8 cellular contexts compared by ENCODE assay signal in genomic region chr6:37048851-37049734, GRCh38. TPM values are rescaled to one million over a fixed set of nuclear protein-coding genes. Genes with fewer than 3 reads are reported as not detected.
DNase-seq lines count a peak whose midpoint lies in the region; ATAC-seq and TF ChIP-seq lines count a peak whose summit lies in the region.

No MANE protein-coding gene starts in this region.

- H3K4me3 Mint-ChIP-seq in activated T-cell treated with anti-CD3 and anti-CD28 coated beads, Interleukin-2, amount 50 U/mL, for 72 hours, result peak overlapping the region; percentile 91 to 92

- CTCF ChIA-PET in AG04450 (lab: Charles Lee), result interaction anchor here (0.6 to 4.4 kb wide), 4 partner anchors 20 to 123 kb away, joined by 3 to 60 read pairs (median 12); partner anchors contain the start of gene PIM1

- peaks cover 5 to 10% of the 10 kb centered on the region in 2 donors for H3K36me3 Mint-ChIP-seq in activated T-cell treated with anti-CD3 and anti-CD28 coated beads, Interleukin-2, amount 50 U/mL, for 72 hours (ENCODE audit: insufficient read depth in 2 of 2)

- intact Hi-C loops in Right ventricle myocardium superior (cut with DNase I), result no loop called here

- peaks cover 65% of the 10 kb centered on the region for H3K4me1 Mint-ChIP-seq in activated T-cell treated with anti-CD3 and anti-CD28 coated beads, Interleukin-2, amount 50 U/mL, for 72 hours (ENCODE audit: low read depth)

- peak; percentile 50 for ATAC-seq in GM21367 (IDR thresholded peaks at IDR 0.05; ENCODE audit: unreplicated experiment)
- peak; percentile 68 to 73 for ATAC-seq in activated T-cell treated with anti-CD3 and anti-CD28 coated beads, Interleukin-2, amount 50 U/mL, for 72 hours (replicated peaks in 1 of 2)
- ATAC-seq in Right ventricle myocardium superior (ENCODE audit: poor library complexity), result peak; percentile 51

- POLR2A ChIA-PET in AG04450 (lab: Yijun Ruan, JAX), result interaction anchor here (0.5 kb wide), 1 partner anchor 19 kb away, joined by 3 read pairs; no protein-coding TSS in a partner anchor

- H3K27me3 Mint-ChIP-seq in activated T-cell treated with anti-CD3 and anti-CD28 coated beads, Interleukin-2, amount 50 U/mL, for 72 hours (ENCODE audit: low read depth), result no peaks in the 10 kb centered on the region

- no peak overlapping the region for H3K4me3 ChIP-seq in AG04450 (ENCODE audit: low read depth, low read length)

- H3K27ac ChIP-seq in AG04450 (ENCODE audit: low read depth, low read length), result no peak overlapping the region

- DNase-seq in AG04450 (ENCODE audit: low read depth, low spot score), result peak; percentile 73
- DNase-seq in MV-4-11 (lab: John Stamatoyannopoulos, UW), result peak; percentile 60
- DNase-seq in activated T-cell treated with anti-CD3 and anti-CD28 coated beads, Interleukin-2, amount 50 U/mL, for 72 hours, result peak; percentile 80 to 85
- peak; percentile 64 for DNase-seq in Right ventricle myocardium superior
- DNase-seq in stimulated activated CD4-positive, alpha-beta T cell treated with anti-CD3 and anti-CD28 coated beads, Interleukin-2, amount 100 ng/mL, for 24 hours, result peak; percentile 72 to 76
- DNase-seq in NCI-H1436 treated with DMSO at 0.1 percent for 48 hours (lab: John Stamatoyannopoulos, UW), result no peak
- DNase-seq in OCI-M2 (lab: John Stamatoyannopoulos, UW; ENCODE audit: unreplicated experiment), result no peak

- H3K9me3 ChIP-seq in AG04450 (ENCODE audit: control insufficient read depth, insufficient read depth, low read length), result no peaks in the 10 kb centered on the region; the same call in 1 of the 2 replicates

- no peak for TF ChIP-seq CTCF in AG04450 (IDR thresholded peaks at IDR 0.05; ENCODE audit: low read depth, low read length)

- peak overlapping the region; percentile 98 for H3K27ac Mint-ChIP-seq in activated T-cell treated with anti-CD3 and anti-CD28 coated beads, Interleukin-2, amount 50 U/mL, for 72 hours

- no peaks in the 10 kb centered on the region for H3K9me3 Mint-ChIP-seq in activated T-cell treated with anti-CD3 and anti-CD28 coated beads, Interleukin-2, amount 50 U/mL, for 72 hours

- no peaks in the 10 kb centered on the region for H3K27me3 ChIP-seq in AG04450 (ENCODE audit: control insufficient read depth, insufficient read depth, low read length)

RNA-seq across cellular contexts. Expression of gene FGD2, which starts 43.6 kb away (rescaled TPM):
- polyA plus RNA-seq in AG04450 (2011; rRNA removed), result not detected in 2 replicates
- not detected in 2 replicates for polyA minus RNA-seq in AG04450 (2011; rRNA and poly(A)+ RNA removed)
- 1 to 10 TPM; 1.4 to 3.2 TPM for total RNA-seq in activated T-cell treated with anti-CD3 and anti-CD28 coated beads, Interleukin-2, amount 50 U/mL, for 72 hours
- 5.7 TPM for total RNA-seq in Right ventricle myocardium superior

Comparison
In these comparisons a context has a peak if more than half of its experiments do, and no peak if none do; other contexts are left out.
1. DNase-seq: peak in AG04450 (single experiment), MV-4-11 (single experiment), activated T-cell treated with anti-CD3 and anti-CD28 coated beads, Interleukin-2, amount 50 U/mL, for 72 hours (2 of 2), Right ventricle myocardium superior (single experiment) and stimulated activated CD4-positive, alpha-beta T cell treated with anti-CD3 and anti-CD28 coated beads, Interleukin-2, amount 100 ng/mL, for 24 hours (2 of 2); none in NCI-H1436 treated with DMSO at 0.1 percent for 48 hours (single experiment) and OCI-M2 (single experiment).
2. Peak in every context shown above with its lines, with median percentiles within 50 percentile points of each other: ATAC-seq.